2 cellular contexts compared by ENCODE assay signal in genomic region chr1:93016171-93016570, GRCh38.
TF ChIP-seq lines count a peak whose summit lies in the region.

No MANE protein-coding gene starts in this region.

TF ChIP-seq in K562, 482 proteins besides CTCF, POLR2A, EP300 and RAD21 (continues in another document):
- TF ChIP-seq TEAD2 (tag; IDR thresholded peaks at IDR 0.05) (no peak), SLC30A9 (CRISPR knock-in tag; IDR thresholded peaks at IDR 0.05) (no peak), COPS2 (conservative IDR thresholded peaks at IDR 0.05) (no peak), GATAD2B (IDR thresholded peaks at IDR 0.05; ENCODE audit: borderline replicate concordance) (no peak), STAG1 (CRISPR knock-in tag; IDR thresholded peaks at IDR 0.05; ENCODE audit: borderline replicate concordance) (no peak), SNIP1 (IDR thresholded peaks at IDR 0.05; ENCODE audit: low read depth) (no peak), ZNF212 (CRISPR knock-in tag; IDR thresholded peaks at IDR 0.05) (no peak), NR3C1 (CRISPR knock-in tag; IDR thresholded peaks at IDR 0.05) (no peak), TSHZ1 (CRISPR knock-in tag; IDR thresholded peaks at IDR 0.05) (no peak), ZNF134 (CRISPR knock-in tag; conservative IDR thresholded peaks at IDR 0.05) (no peak), NR2C2 (CRISPR knock-in tag; IDR thresholded peaks at IDR 0.05) (no peak), NR2C2 (tag; IDR thresholded peaks at IDR 0.05) (peak; percentile 73), ZNF655 (CRISPR knock-in tag; IDR thresholded peaks at IDR 0.05) (no peak), CEBPG (CRISPR knock-in tag; IDR thresholded peaks at IDR 0.05) (no peak; the same call in 1 of the 2 replicates), CEBPG (tag; conservative IDR thresholded peaks at IDR 0.05 in 1 of 2, IDR thresholded peaks at IDR 0.05 in 1 of 2) (peak in 1 of 2 experiments; percentile 59; a peak in 2 of 4 replicates), ZNF766 (CRISPR knock-in tag; conservative IDR thresholded peaks at IDR 0.05) (no peak), ZBTB2 (IDR thresholded peaks at IDR 0.05) (no peak), RREB1 (CRISPR knock-in tag; IDR thresholded peaks at IDR 0.05) (no peak)

TF ChIP-seq in HepG2, 621 proteins besides CTCF, POLR2A, EP300 and RAD21:
- 0 out of 2 replicates have a peak, but pooled peaks have one; percentile 9 for TF ChIP-seq FOSL2 (CRISPR knock-in tag; IDR thresholded peaks at IDR 0.05)
- TF ChIP-seq BHLHE40 (IDR thresholded peaks at IDR 0.05; ENCODE audit: low read length) = peak; percentile 59; the same call in 1 of the 2 replicates
- TF ChIP-seq ZMYM2 (CRISPR knock-in tag; IDR thresholded peaks at IDR 0.05) = no peak
- peak in 1 of 2 experiments; percentile 81; a peak in 2 of 4 replicates for TF ChIP-seq ATF4 (CRISPR knock-in tag; IDR thresholded peaks at IDR 0.05)
- TF ChIP-seq TMF1 (CRISPR knock-in tag; IDR thresholded peaks at IDR 0.05; ENCODE audit: low read depth) = no peak
- no peak for TF ChIP-seq E2F2 (CRISPR knock-in tag; IDR thresholded peaks at IDR 0.05; ENCODE audit: borderline replicate concordance)
- no peak for TF ChIP-seq MLX (CRISPR knock-in tag; IDR thresholded peaks at IDR 0.05)
- TF ChIP-seq IRF2 (CRISPR knock-in tag; IDR thresholded peaks at IDR 0.05) = no peak
- peak; percentile 27; the same call in 1 of the 2 replicates for TF ChIP-seq NR2C2 (CRISPR knock-in tag; IDR thresholded peaks at IDR 0.05; ENCODE audit: borderline replicate concordance)
- no peak for TF ChIP-seq LBX2 (CRISPR knock-in tag; IDR thresholded peaks at IDR 0.05; ENCODE audit: borderline replicate concordance)
- no peak for TF ChIP-seq ZNF256 (CRISPR knock-in tag; conservative IDR thresholded peaks at IDR 0.05)
- TF ChIP-seq CEBPG (CRISPR knock-in tag; IDR thresholded peaks at IDR 0.05) = peak; percentile 42
- TF ChIP-seq IKZF5 (CRISPR knock-in tag; IDR thresholded peaks at IDR 0.05) = no peak
